Comparison of ENCODE assay signal across 9 cellular contexts in genomic region chr5:154771383-154771901, GRCh38. TPM values are rescaled to one million over a fixed set of nuclear protein-coding genes. Genes with fewer than 3 reads are reported as not detected.
A peak's percentile ranks its signal among the peaks of the same experiment; 100 is the strongest.
DNase-seq lines count a peak whose midpoint lies in the region; ATAC-seq and TF ChIP-seq lines count a peak whose summit lies in the region.
"Had no signal": no experiment of that assay in that cellular context is flagged by ENCODE, and none has a peak within 500 bp of the region (broad histone marks: within the 10 kb centered on the region; RNA-seq: fewer than 3 reads in every experiment).

No MANE protein-coding gene starts in this region.

- H3K36me3 ChIP-seq in subcutaneous abdominal adipose tissue (ENCODE audit: control insufficient read depth in 5 of 5, insufficient read depth in 5 of 5, low read length in 5 of 5) (no peaks in the 10 kb centered on the region), WERI-Rb-1 (no peaks in the 10 kb centered on the region; the same call in none of the 2 replicates)

- H3K4me1 ChIP-seq in subcutaneous abdominal adipose tissue (ENCODE audit: control insufficient read depth in 5 of 5, insufficient read depth in 5 of 5, low read length in 5 of 5) = peaks cover 4 to 89% (median 79%) of the 10 kb centered on the region in 5 donors

- H3K27ac ChIP-seq in subcutaneous abdominal adipose tissue (ENCODE audit: low read depth, low read length) (peak overlapping the region; percentile 74), WERI-Rb-1 (no peak overlapping the region)
- H3K27ac ChIP-seq: epithelial cell of prostate had no signal

- no peaks in the 10 kb centered on the region for H3K9me3 Mint-ChIP-seq in natural killer cell

- no peaks in the 10 kb centered on the region for H3K36me3 Mint-ChIP-seq in natural killer cell

- H3K4me3 ChIP-seq in HFF-Myc (replicated peaks; ENCODE audit: low read depth, low read length) = no peak overlapping the region
- peak overlapping the region in 1 of 5 donors; percentile 22 for H3K4me3 ChIP-seq in subcutaneous abdominal adipose tissue (ENCODE audit: low read depth in 1 of 5, low read length in 5 of 5)
- no peak overlapping the region for H3K4me3 ChIP-seq in WERI-Rb-1 (ENCODE audit: low read depth, low read length)

- H3K27me3 ChIP-seq in subcutaneous abdominal adipose tissue (ENCODE audit: control insufficient read depth in 5 of 5, insufficient read depth in 4 of 5, low read length in 5 of 5) = no peaks in the 10 kb centered on the region
- no peaks in the 10 kb centered on the region for H3K27me3 ChIP-seq in WERI-Rb-1 (ENCODE audit: insufficient read depth, low read depth, severe bottlenecking)

- H3K4me1 Mint-ChIP-seq in natural killer cell = peaks cover 64 to 71% of the 10 kb centered on the region in 2 donors

- H3K27me3 Mint-ChIP-seq in natural killer cell (ENCODE audit: low read depth in 2 of 2) = no peaks in the 10 kb centered on the region

- intact Hi-C loops in natural killer cell (cut with micrococcal nuclease) = no loop called here

- ATAC-seq in HG03439 (IDR thresholded peaks at IDR 0.05; ENCODE audit: unreplicated experiment) (no peak), natural killer cell (no peak)

- peak; percentile 50 for DNase-seq in HFF-Myc (ENCODE audit: extremely low read depth, low read depth)
- peak; percentile 40 for DNase-seq in brain pericyte (ENCODE audit: low read depth, low spot score)
- DNase-seq in kidney tubule cell (ENCODE audit: low spot score) = peak; percentile 79
- no peak for DNase-seq in effector CD8-positive, alpha-beta T cell (lab: John Stamatoyannopoulos, UW)
- DNase-seq in WERI-Rb-1 = no peak
- DNase-seq in natural killer cell = no peak

- no peak overlapping the region for H3K27ac Mint-ChIP-seq in natural killer cell

- H3K9ac ChIP-seq in subcutaneous abdominal adipose tissue (ENCODE audit: low read length in 5 of 5) = peak overlapping the region; percentile 16 to 74 (median 29)

- H3K9me3 ChIP-seq in subcutaneous abdominal adipose tissue (ENCODE audit: control insufficient read depth in 5 of 5, low read length in 5 of 5) = no peaks in the 10 kb centered on the region
- no peaks in the 10 kb centered on the region for H3K9me3 ChIP-seq in WERI-Rb-1 (ENCODE audit: severe bottlenecking)

- TF ChIP-seq CTCF in HFF-Myc (IDR thresholded peaks at IDR 0.05; ENCODE audit: low read depth, low read length, missing control alignments) (no peak), WERI-Rb-1 (IDR thresholded peaks at IDR 0.05; ENCODE audit: low read depth, low read length) (no peak), natural killer cell (IDR thresholded peaks at IDR 0.05) (no peak)

- no peak overlapping the region for H3K4me3 Mint-ChIP-seq in natural killer cell

RNA-seq across cellular contexts. Expression of gene LARP1, which starts 16.3 kb away (rescaled TPM):
- 100 to 1,000 TPM; 103 to 117 (median 112) TPM for total RNA-seq in natural killer cell

Comparison
In these comparisons a context has a peak if more than half of its experiments do, and no peak if none do; other contexts are left out.
1. DNase-seq: peak in HFF-Myc (single experiment), brain pericyte (single experiment) and kidney tubule cell (single experiment); none in effector CD8-positive, alpha-beta T cell (single experiment), WERI-Rb-1 (single experiment) and natural killer cell (single experiment).